1 cellular context compared by ENCODE assay signal in the genomic region with DNA sequence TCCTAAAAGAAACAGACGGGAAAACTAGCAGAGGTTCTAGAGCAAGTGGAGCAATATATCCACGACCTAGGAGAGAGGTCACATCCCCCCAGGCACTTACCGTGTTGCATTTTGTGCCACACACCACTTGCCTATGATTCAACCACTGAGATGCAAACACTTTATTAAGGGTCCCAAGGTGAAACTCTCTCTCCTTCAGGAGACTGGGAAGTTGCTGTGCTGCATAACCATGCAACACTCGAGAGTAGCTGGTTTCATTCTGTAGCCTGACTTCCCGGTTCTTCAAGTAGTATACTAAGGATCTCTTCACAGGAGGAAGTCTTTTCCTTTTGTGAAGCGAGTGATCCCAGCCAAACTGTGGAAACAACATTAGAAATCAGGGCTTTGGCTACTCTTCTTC.
TF ChIP-seq lines count a peak whose summit lies in the region.

No MANE protein-coding gene starts in this region.

TF ChIP-seq in HepG2, 621 proteins besides CTCF, POLR2A, EP300 and RAD21:
- no peak for TF ChIP-seq ZBTB7A (CRISPR knock-in tag; IDR thresholded peaks at IDR 0.05)
- no peak for TF ChIP-seq NFKBIZ (CRISPR knock-in tag; IDR thresholded peaks at IDR 0.05)
- 0 out of 2 replicates have a peak, but pooled peaks have one; percentile 9 for TF ChIP-seq KMT2A (CRISPR knock-in tag; IDR thresholded peaks at IDR 0.05)
- TF ChIP-seq SP140L (CRISPR knock-in tag; IDR thresholded peaks at IDR 0.05; ENCODE audit: borderline replicate concordance): no peak
TF ChIP-seq in HepG2: peak in this region for 1.
